Comparison of ENCODE assay signal across 9 cellular contexts in genomic region chr2:191571163-191571769, GRCh38.
DNase-seq lines count a peak whose midpoint lies in the region; ATAC-seq and TF ChIP-seq lines count a peak whose summit lies in the region.
"Had no signal": no experiment of that assay in that cellular context is flagged by ENCODE, and none has a peak within 500 bp of the region (broad histone marks: within the 10 kb centered on the region; RNA-seq: fewer than 3 reads in every experiment).

No MANE protein-coding gene starts in this region.

- H3K36me3 Mint-ChIP-seq in activated T-cell treated with anti-CD3 and anti-CD28 coated beads, Interleukin-2, amount 50 U/mL, for 24 hours (ENCODE audit: low read depth), result no peaks in the 10 kb centered on the region
- H3K36me3 Mint-ChIP-seq in natural killer cell treated with Interleukin-12 subunit alpha and Interleukin-12 subunit beta and Interleukin-15 and Interleukin-18, amount 100 ng/mL, for 72 hours, result no peaks in the 10 kb centered on the region

- peaks cover 7% of the 10 kb centered on the region for H3K27me3 Mint-ChIP-seq in activated T-cell treated with anti-CD3 and anti-CD28 coated beads, Interleukin-2, amount 50 U/mL, for 24 hours
- peaks cover 22 to 39% of the 10 kb centered on the region in 2 donors for H3K27me3 Mint-ChIP-seq in natural killer cell treated with Interleukin-12 subunit alpha and Interleukin-12 subunit beta and Interleukin-15 and Interleukin-18, amount 100 ng/mL, for 72 hours

- peak overlapping the region; percentile 41 for H3K4me3 Mint-ChIP-seq in activated T-cell treated with anti-CD3 and anti-CD28 coated beads, Interleukin-2, amount 50 U/mL, for 24 hours
- peak overlapping the region; percentile 56 for H3K4me3 Mint-ChIP-seq in natural killer cell treated with Interleukin-12 subunit alpha and Interleukin-12 subunit beta and Interleukin-15 and Interleukin-18, amount 100 ng/mL, for 72 hours

- DNase-seq in activated T-cell treated with anti-CD3 and anti-CD28 coated beads, Interleukin-2, amount 50 U/mL, for 24 hours, result no peak
- no peak for DNase-seq in activated T-cell treated with anti-CD3 and anti-CD28 coated beads, Interleukin-2, amount 50 U/mL, for 1 hour
- DNase-seq in epithelial cell of esophagus (ENCODE audit: low read depth) (peak; percentile 69), mucosa of gallbladder (ENCODE audit: low spot score) (no peak)
- DNase-seq in natural killer cell treated with Interleukin-12 subunit alpha and Interleukin-12 subunit beta and Interleukin-15 and Interleukin-18, amount 100 ng/mL, for 72 hours (ENCODE audit: low spot score), result no peak
- DNase-seq: gastrocnemius medialis had no signal

- peaks cover 46% of the 10 kb centered on the region for H3K4me1 Mint-ChIP-seq in activated T-cell treated with anti-CD3 and anti-CD28 coated beads, Interleukin-2, amount 50 U/mL, for 24 hours (ENCODE audit: low read depth)
- peaks cover 31 to 33% of the 10 kb centered on the region in 2 donors for H3K4me1 Mint-ChIP-seq in natural killer cell treated with Interleukin-12 subunit alpha and Interleukin-12 subunit beta and Interleukin-15 and Interleukin-18, amount 100 ng/mL, for 72 hours (ENCODE audit: low read depth in 2 of 2)

- peak; percentile 48 for ATAC-seq in HG02884 (IDR thresholded peaks at IDR 0.05; ENCODE audit: unreplicated experiment)
- ATAC-seq in SK-N-SH treated with all-trans-retinoic acid at 6 μM for 48 hours, result peak; percentile 70
- peak in 1 of 2 donors; percentile 79 for ATAC-seq in natural killer cell treated with Interleukin-12 subunit alpha and Interleukin-12 subunit beta and Interleukin-15 and Interleukin-18, amount 100 ng/mL, for 72 hours
- no peak for ATAC-seq in HG02870 (IDR thresholded peaks at IDR 0.05; ENCODE audit: unreplicated experiment)

- TF ChIP-seq CTCF in epithelial cell of esophagus (IDR thresholded peaks at IDR 0.05; ENCODE audit: insufficient read depth, low read depth, low read length, missing control alignments), result peak; percentile 66

- no peak overlapping the region for H3K4me3 ChIP-seq in epithelial cell of esophagus (ENCODE audit: low read length)

- H3K27ac Mint-ChIP-seq in activated T-cell treated with anti-CD3 and anti-CD28 coated beads, Interleukin-2, amount 50 U/mL, for 24 hours, result peak overlapping the region; percentile 22
- H3K27ac Mint-ChIP-seq in natural killer cell treated with Interleukin-12 subunit alpha and Interleukin-12 subunit beta and Interleukin-15 and Interleukin-18, amount 100 ng/mL, for 72 hours, result peak overlapping the region; percentile 12 to 58

- no peaks in the 10 kb centered on the region for H3K9me3 Mint-ChIP-seq in activated T-cell treated with anti-CD3 and anti-CD28 coated beads, Interleukin-2, amount 50 U/mL, for 24 hours
- H3K9me3 Mint-ChIP-seq in natural killer cell treated with Interleukin-12 subunit alpha and Interleukin-12 subunit beta and Interleukin-15 and Interleukin-18, amount 100 ng/mL, for 72 hours, result no peaks in the 10 kb centered on the region

TF ChIP-seq in SK-N-SH treated with all-trans-retinoic acid at 6 μM for 48 hours, 23 proteins besides CTCF, POLR2A, EP300 and RAD21:
- TF ChIP-seq TOX (CRISPR knock-in tag; IDR thresholded peaks at IDR 0.05; ENCODE audit: borderline replicate concordance) (no peak), ISL1 (CRISPR knock-in tag; IDR thresholded peaks at IDR 0.05) (peak; percentile 23; the same call in 1 of the 2 replicates)
